In genomic region chr11:65718531-65718930, GRCh38 we compare ENCODE assay signal across 9 cellular contexts.
A peak's percentile ranks its signal among the peaks of the same experiment; 100 is the strongest.
DNase-seq lines count a peak whose midpoint lies in the region; ATAC-seq and TF ChIP-seq lines count a peak whose summit lies in the region.
"Had no signal": no experiment of that assay in that cellular context is flagged by ENCODE, and none has a peak within 500 bp of the region (broad histone marks: within the 10 kb centered on the region; RNA-seq: fewer than 3 reads in every experiment).

No MANE protein-coding gene starts in this region.

- H3K36me3 ChIP-seq in OCI-LY1 (ENCODE audit: insufficient read depth, low read length) = peaks cover 63% of the 10 kb centered on the region
- peaks cover 58% of the 10 kb centered on the region for H3K36me3 ChIP-seq in neutrophil

- no peak overlapping the region for H3K27ac Mint-ChIP-seq in T-helper 1 cell treated with Interleukin-12 subunit alpha and Interleukin-12 subunit beta and Interleukin-4 antibody, amounts not matched to agents 30 μg/mL and 1 μg/mL, for 36 hours
- no peak overlapping the region for H3K27ac Mint-ChIP-seq in central memory CD8-positive, alpha-beta T cell (ENCODE audit: low read depth)

- H3K4me3 ChIP-seq in OCI-LY1 (ENCODE audit: low read depth, low read length, poor library complexity, severe bottlenecking) (peak overlapping the region; percentile 82), neutrophil (ENCODE audit: low read depth in 1 of 2, low read length in 1 of 2) (no peak overlapping the region)

- peak overlapping the region; percentile 96 for H3K4me3 Mint-ChIP-seq in T-helper 1 cell treated with Interleukin-12 subunit alpha and Interleukin-12 subunit beta and Interleukin-4 antibody, amounts not matched to agents 30 μg/mL and 1 μg/mL, for 36 hours
- H3K4me3 Mint-ChIP-seq in central memory CD8-positive, alpha-beta T cell = peak overlapping the region; percentile 88

- no peak for ATAC-seq in central memory CD8-positive, alpha-beta T cell (replicated peaks; ENCODE audit: extremely low read depth, poor library complexity, severe bottlenecking)
- no peak for ATAC-seq in HG02981 (IDR thresholded peaks at IDR 0.05; ENCODE audit: unreplicated experiment)

- H3K27me3 Mint-ChIP-seq in T-helper 1 cell treated with Interleukin-12 subunit alpha and Interleukin-12 subunit beta and Interleukin-4 antibody, amounts not matched to agents 30 μg/mL and 1 μg/mL, for 36 hours (ENCODE audit: low read depth) = no peaks in the 10 kb centered on the region
- H3K27me3 Mint-ChIP-seq in central memory CD8-positive, alpha-beta T cell = no peaks in the 10 kb centered on the region

- peaks cover 22% of the 10 kb centered on the region for H3K4me1 ChIP-seq in OCI-LY1 (ENCODE audit: insufficient read depth, low read length, severe bottlenecking)
- H3K4me1 ChIP-seq in neutrophil (ENCODE audit: control insufficient read depth in 1 of 2, insufficient read depth in 1 of 2, low read depth in 1 of 2, low read length in 1 of 2) = peaks cover 22 to 25% of the 10 kb centered on the region in 2 experiments

- H3K27ac ChIP-seq in OCI-LY1 (ENCODE audit: low read depth, low read length, poor library complexity, severe bottlenecking) = no peak overlapping the region
- peak overlapping the region; percentile 89 for H3K27ac ChIP-seq in neutrophil

- no peaks in the 10 kb centered on the region for H4K20me1 ChIP-seq in OCI-LY1 (ENCODE audit: insufficient read depth, low read length)

- peak overlapping the region; percentile 95 for H3K4me2 ChIP-seq in OCI-LY1 (ENCODE audit: low read length)

- H3K79me2 ChIP-seq in OCI-LY1 (ENCODE audit: insufficient read depth, low read length) = peaks cover 11% of the 10 kb centered on the region; the same call in 1 of the 2 replicates

- no peaks in the 10 kb centered on the region for H3K9me3 ChIP-seq in OCI-LY1 (ENCODE audit: low read length)
- H3K9me3 ChIP-seq in neutrophil = no peaks in the 10 kb centered on the region

- TF ChIP-seq CTCF in OCI-LY1 (IDR thresholded peaks at IDR 0.05; ENCODE audit: low read length) (no peak), neutrophil (IDR thresholded peaks at IDR 0.05) (no peak)

- peaks cover 43% of the 10 kb centered on the region for H3K36me3 Mint-ChIP-seq in T-helper 1 cell treated with Interleukin-12 subunit alpha and Interleukin-12 subunit beta and Interleukin-4 antibody, amounts not matched to agents 30 μg/mL and 1 μg/mL, for 36 hours (ENCODE audit: low read depth)
- peaks cover 39% of the 10 kb centered on the region for H3K36me3 Mint-ChIP-seq in central memory CD8-positive, alpha-beta T cell (ENCODE audit: insufficient read depth)

- H3K9me3 Mint-ChIP-seq in T-helper 1 cell treated with Interleukin-12 subunit alpha and Interleukin-12 subunit beta and Interleukin-4 antibody, amounts not matched to agents 30 μg/mL and 1 μg/mL, for 36 hours = no peaks in the 10 kb centered on the region
- H3K9me3 Mint-ChIP-seq in central memory CD8-positive, alpha-beta T cell = no peaks in the 10 kb centered on the region

- H3K9ac ChIP-seq in OCI-LY1 (ENCODE audit: low read length) = peak overlapping the region; percentile 81; the same call in 1 of the 2 replicates

- H3F3A ChIP-seq in OCI-LY1 (ENCODE audit: insufficient read depth, low read length) = no peaks in the 10 kb centered on the region

- peaks cover 27% of the 10 kb centered on the region for H3K4me1 Mint-ChIP-seq in T-helper 1 cell treated with Interleukin-12 subunit alpha and Interleukin-12 subunit beta and Interleukin-4 antibody, amounts not matched to agents 30 μg/mL and 1 μg/mL, for 36 hours (ENCODE audit: low read depth)
- H3K4me1 Mint-ChIP-seq in central memory CD8-positive, alpha-beta T cell = peaks cover 31% of the 10 kb centered on the region

- DNase-seq in T-helper 1 cell (no peak), NCI-H1105 (lab: John Stamatoyannopoulos, UW) (no peak), SIG-M5 treated with dmso at 0.1 percent for 504 hours (lab: John Stamatoyannopoulos, UW; ENCODE audit: unreplicated experiment) (no peak)
- DNase-seq in central memory CD8-positive, alpha-beta T cell (ENCODE audit: low spot score in 2 of 2) = no peak
- DNase-seq: hippocampal formation had no signal

- H3K27me3 ChIP-seq in OCI-LY1 (ENCODE audit: insufficient read depth, low read length) (no peaks in the 10 kb centered on the region), neutrophil (no peaks in the 10 kb centered on the region)

- H3K9me2 ChIP-seq in OCI-LY1 (ENCODE audit: low read depth, low read length) = no peaks in the 10 kb centered on the region

- H2AFZ ChIP-seq in OCI-LY1 (ENCODE audit: low read length) = no peak overlapping the region
